ENCODE assay signal across 24 cellular contexts in the genomic region with DNA sequence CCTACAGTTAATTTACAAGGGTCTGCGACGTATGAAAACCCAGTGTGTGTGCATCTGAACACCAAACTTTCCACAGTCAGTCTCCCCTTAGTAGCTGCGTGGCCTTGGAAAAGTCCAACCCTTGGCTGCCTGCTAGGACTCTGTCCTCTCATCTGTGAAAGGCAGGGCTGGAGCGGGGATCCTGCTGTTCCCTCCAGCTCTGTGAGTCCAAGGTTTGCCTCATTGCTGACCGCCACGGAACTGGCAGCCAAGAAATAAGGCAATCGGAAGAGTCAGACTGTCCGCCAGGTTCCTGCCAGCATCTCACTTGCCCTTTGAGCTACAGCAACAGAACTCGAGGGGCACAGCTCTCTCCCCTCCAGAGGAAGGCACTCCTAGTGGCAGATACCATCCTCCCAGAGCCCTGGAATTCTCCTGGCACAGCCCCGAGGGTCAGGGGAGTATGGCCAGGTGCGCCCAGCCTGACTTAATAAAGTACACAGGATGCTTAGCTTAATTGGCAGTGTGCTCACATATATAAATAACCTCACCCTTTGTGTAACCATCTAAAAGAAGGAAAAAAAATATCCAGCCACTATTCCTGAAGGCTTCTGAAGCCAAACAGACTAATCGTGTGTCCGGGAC.
DNase-seq lines count a peak whose midpoint lies in the region; ATAC-seq and TF ChIP-seq lines count a peak whose summit lies in the region.
"Had no signal": no experiment of that assay in that cellular context is flagged by ENCODE, and none has a peak within 500 bp of the region (broad histone marks: within the 10 kb centered on the region; RNA-seq: fewer than 3 reads in every experiment).

No MANE protein-coding gene starts in this region.

- H3K27ac ChIP-seq in sigmoid colon: peak overlapping the region in 2 of 4 donors; percentile 16 to 38
- H3K27ac ChIP-seq: adrenal gland, colonic mucosa, foreskin keratinocyte, SK-N-MC, stomach had no signal

- 31 to 75% methylated on average over 13 of the region's 13 CpGs for WGBS in sigmoid colon, 2 donors

- peaks cover 0 to 16% (median 3%) of the 10 kb centered on the region in 4 donors for H3K4me1 ChIP-seq in sigmoid colon
- H3K4me1 ChIP-seq: adrenal gland, colonic mucosa, foreskin keratinocyte, stomach had no signal

- DNase-seq in NCI-H2029 (lab: John Stamatoyannopoulos, UW) (peak; percentile 50), NCI-H2029 treated with DMSO at 0.1 percent for 48 hours (lab: John Stamatoyannopoulos, UW) (no peak), NCI-H774 (lab: John Stamatoyannopoulos, UW) (peak; percentile 50), left lobe of liver (ENCODE audit: low spot score) (no peak), sigmoid colon (peak; percentile 81), ecto neural progenitor cell (ENCODE audit: low spot score) (no peak)
- DNase-seq: activated CD4-positive, alpha-beta T cell treated with anti-CD3 and anti-CD28 coated beads for 48 hours; activated T-cell treated with anti-CD3 and anti-CD28 coated beads, Interleukin-2, amount 50 U/mL, for 24 hours; adrenal gland; AML-193; CD8-positive, alpha-beta memory T cell; colonic mucosa; DMS79; foreskin keratinocyte; H7; Karpas-422; MV-4-11; NCI-H1930; stomach; T-helper 17 cell had no signal

- no peak for TF ChIP-seq POLR2A in sigmoid colon (IDR thresholded peaks at IDR 0.05)

- H3K9me3 ChIP-seq in sigmoid colon: no peaks in the 10 kb centered on the region
- H3K9me3 ChIP-seq: adrenal gland, colonic mucosa, stomach had no signal

- no peak for TF ChIP-seq CTCF in sigmoid colon (IDR thresholded peaks at IDR 0.05)

- H3K4me3 ChIP-seq in sigmoid colon: no peak overlapping the region
- H3K4me3 ChIP-seq: adrenal gland, colonic mucosa, SK-N-MC, stomach had no signal

- ATAC-seq in left lobe of liver (peak; percentile 36), GM18858 (IDR thresholded peaks at IDR 0.05; ENCODE audit: unreplicated experiment) (no peak), GM19463 (IDR thresholded peaks at IDR 0.05; ENCODE audit: unreplicated experiment) (no peak)
- ATAC-seq: esophagus mucosa, foreskin keratinocyte, T-helper 17 cell had no signal

- TF ChIP-seq EP300 in sigmoid colon (IDR thresholded peaks at IDR 0.05): no peak

- intact Hi-C loops in sigmoid colon (cut with DNase I): no loop called here

- H3K36me3 ChIP-seq in sigmoid colon: peaks cover 0 to 3% (median 0%) of the 10 kb centered on the region in 4 donors
- H3K36me3 ChIP-seq: adrenal gland, colonic mucosa had no signal

- no peaks in the 10 kb centered on the region for H3K27me3 ChIP-seq in sigmoid colon
- H3K27me3 ChIP-seq: adrenal gland, colonic mucosa, foreskin keratinocyte, stomach had no signal

Comparison
In these comparisons a context has a peak if more than half of its experiments do, and no peak if none do; other contexts are left out.
1. DNase-seq: peak in NCI-H2029 (single experiment), NCI-H774 (single experiment) and sigmoid colon (single experiment); none in NCI-H2029 treated with DMSO at 0.1 percent for 48 hours (single experiment), left lobe of liver (single experiment) and ecto neural progenitor cell (single experiment).